In genomic region chr19:45079911-45080469, GRCh38 we compare ENCODE assay signal across 10 cellular contexts. TPM values are rescaled to one million over a fixed set of nuclear protein-coding genes. Genes with fewer than 3 reads are reported as not detected.
DNase-seq lines count a peak whose midpoint lies in the region; ATAC-seq, FAIRE-seq and TF ChIP-seq lines count a peak whose summit lies in the region.
"Had no signal": no experiment of that assay in that cellular context is flagged by ENCODE, and none has a peak within 500 bp of the region (broad histone marks: within the 10 kb centered on the region; RNA-seq: fewer than 3 reads in every experiment).

No MANE protein-coding gene starts in this region.

- H3K4me3 ChIP-seq in heart left ventricle (peak overlapping the region; percentile 81 to 100 (median 94)), body of pancreas (peak overlapping the region; percentile 68 to 92), mesenchymal stem cell (ENCODE audit: insufficient read depth in 1 of 2, low read depth in 1 of 2, low read length in 2 of 2) (peak overlapping the region; percentile 79 to 99), uterus (peak overlapping the region; percentile 78 to 96)

- H2BK15ac ChIP-seq in mesenchymal stem cell (ENCODE audit: low read depth, poor library complexity, severe bottlenecking), result no peak overlapping the region

- H3K79me1 ChIP-seq in mesenchymal stem cell (replicated peaks; ENCODE audit: low read length, poor library complexity, severe bottlenecking), result peaks cover 20% of the 10 kb centered on the region

- no peak overlapping the region for H2BK120ac ChIP-seq in mesenchymal stem cell (ENCODE audit: low read depth, low read length)

- H3K23ac ChIP-seq in mesenchymal stem cell (ENCODE audit: low read length in 2 of 2), result peak overlapping the region in 1 of 2 experiments; percentile 59

- H4K91ac ChIP-seq in mesenchymal stem cell (ENCODE audit: low read length), result no peak overlapping the region

- H2BK12ac ChIP-seq in mesenchymal stem cell (ENCODE audit: low read length in 2 of 2), result no peak overlapping the region

- H2AK5ac ChIP-seq in mesenchymal stem cell (ENCODE audit: low read length, severe bottlenecking), result peak overlapping the region; percentile 8

- H3K14ac ChIP-seq in mesenchymal stem cell (ENCODE audit: low read length in 2 of 2), result no peak overlapping the region

- intact Hi-C loops in heart left ventricle (cut with DNase I), result loop anchor here in 3 of 10 donors (1.0 to 5.0 kb wide), 4 partner anchors 11 to 97 kb away; partner anchors contain the start of genes PPP1R37 (in 2 of the 3), BLOC1S3 (in 1 of the 3), CLASRP (in 1 of the 3) and TRAPPC6A (in 1 of the 3)
- intact Hi-C loops in left ventricle myocardium superior (cut with micrococcal nuclease), result no loop called here
- intact Hi-C loops in body of pancreas (cut with DNase I), result no loop called here
- intact Hi-C loops in uterus (cut with DNase I; ENCODE audit: low total_unique reads), result loop anchor here (2.0 kb wide), 1 partner anchor 41 kb away; the partner anchor contains the start of gene CLASRP

- no peak for ATAC-seq in heart left ventricle
- no peak for ATAC-seq in left ventricle myocardium superior
- ATAC-seq in body of pancreas, result no peak
- no peak for ATAC-seq in GM18870 (IDR thresholded peaks at IDR 0.05; ENCODE audit: unreplicated experiment)

- H3K27me3 ChIP-seq in heart left ventricle, result no peaks in the 10 kb centered on the region
- H3K27me3 ChIP-seq in body of pancreas, result no peaks in the 10 kb centered on the region
- no peaks in the 10 kb centered on the region for H3K27me3 ChIP-seq in mesenchymal stem cell (ENCODE audit: control insufficient read depth in 1 of 2, insufficient read depth in 1 of 2, low read length in 2 of 2)
- no peaks in the 10 kb centered on the region for H3K27me3 ChIP-seq in uterus

- TF ChIP-seq POLR2A in heart left ventricle (IDR thresholded peaks at IDR 0.05) (no peak), body of pancreas (IDR thresholded peaks at IDR 0.05) (no peak), uterus (IDR thresholded peaks at IDR 0.05) (no peak), GM12892 (IDR thresholded peaks at IDR 0.05; ENCODE audit: low read depth, low read length) (no peak)

- peak overlapping the region; percentile 67 for H3K4me2 ChIP-seq in mesenchymal stem cell (ENCODE audit: low read length, poor library complexity, severe bottlenecking)

- H3K18ac ChIP-seq in mesenchymal stem cell (ENCODE audit: low read depth in 1 of 2, low read length in 2 of 2), result peak overlapping the region in 1 of 2 experiments; percentile 98

- H3K4me1 ChIP-seq in heart left ventricle (peaks cover 6 to 45% (median 28%) of the 10 kb centered on the region in 12 donors), body of pancreas (peaks cover 38% of the 10 kb centered on the region), mesenchymal stem cell (ENCODE audit: control insufficient read depth, insufficient read depth, low read depth, low read length) (peaks cover 28% of the 10 kb centered on the region), uterus (peaks cover 0 to 4% of the 10 kb centered on the region in 2 donors)

- H2BK5ac ChIP-seq in mesenchymal stem cell (ENCODE audit: low read depth, low read length, poor library complexity, severe bottlenecking), result no peak overlapping the region

- FAIRE-seq in GM12892 (lab: Jason Lieb, UNC), result no peak

- H4K8ac ChIP-seq in mesenchymal stem cell (ENCODE audit: low read length), result no peak overlapping the region

- WGBS in heart left ventricle, 4 donors, result 36 to 39% (median 38%) methylated on average over 9 of the region's 9 CpGs
- WGBS in body of pancreas, 2 donors, result 31 to 41% methylated on average over 8 to 9 of the region's 9 CpGs
- 34% methylated on average over 9 of the region's 9 CpGs for WGBS in mesenchymal stem cell

- H3K36me3 ChIP-seq in heart left ventricle, result peaks cover 0 to 16% (median 13%) of the 10 kb centered on the region in 9 donors
- no peaks in the 10 kb centered on the region for H3K36me3 ChIP-seq in body of pancreas (replicated peaks in 1 of 2; ENCODE audit: insufficient read depth in 1 of 2, low read depth in 2 of 2)
- H3K36me3 ChIP-seq in mesenchymal stem cell (ENCODE audit: control insufficient read depth in 1 of 2, insufficient read depth in 2 of 2, low read depth in 1 of 2, low read length in 2 of 2), result peaks cover 13 to 14% of the 10 kb centered on the region in 2 experiments
- H3K36me3 ChIP-seq in uterus, result no peaks in the 10 kb centered on the region

- H3K9me3 ChIP-seq in heart left ventricle, result no peaks in the 10 kb centered on the region
- H3K9me3 ChIP-seq in body of pancreas, result no peaks in the 10 kb centered on the region
- H3K9me3 ChIP-seq in mesenchymal stem cell (ENCODE audit: control insufficient read depth, low read length), result no peaks in the 10 kb centered on the region
- H3K9me3 ChIP-seq in uterus, result no peaks in the 10 kb centered on the region

- DNase-seq in heart left ventricle (peak in 1 of 5 donors; percentile 46), left ventricle myocardium superior (no peak), body of pancreas (no peak), mesenchymal stem cell (no peak), uterus (no peak), GM12892 (ENCODE audit: insufficient read length) (no peak), AML-193 (lab: John Stamatoyannopoulos, UW) (no peak)
- DNase-seq: foreskin melanocyte, NCI-H1417 treated with DMSO at 0.1 percent for 48 hours had no signal

- H3K27ac ChIP-seq in heart left ventricle (peak overlapping the region in 6 of 12 donors; percentile 69 to 87 (median 84)), body of pancreas (peak overlapping the region in 3 of 4 donors; percentile 58 to 84 (median 70)), mesenchymal stem cell (ENCODE audit: low read length, poor library complexity, severe bottlenecking) (no peak overlapping the region), uterus (no peak overlapping the region)

- peak overlapping the region; percentile 75 for H2AFZ ChIP-seq in mesenchymal stem cell (ENCODE audit: low read depth, low read length)

- peak overlapping the region; percentile 97 for H3K9ac ChIP-seq in mesenchymal stem cell (ENCODE audit: low read length)

- no peak for TF ChIP-seq CTCF in heart left ventricle (IDR thresholded peaks at IDR 0.05)
- no peak for TF ChIP-seq CTCF in body of pancreas (IDR thresholded peaks at IDR 0.05)
- no peak for TF ChIP-seq CTCF in uterus (IDR thresholded peaks at IDR 0.05)

- peak overlapping the region in 1 of 2 experiments; percentile 81 for H3K4ac ChIP-seq in mesenchymal stem cell (ENCODE audit: low read depth in 1 of 2, low read length in 2 of 2)

RNA-seq across cellular contexts. Expression of gene GEMIN7, which starts 0.9 kb away (rescaled TPM):
- total RNA-seq in heart left ventricle (10 to 100 TPM; 11.4 to 22.0 (median 17.0) TPM), left ventricle myocardium superior (14.4 TPM), body of pancreas (10 to 100 TPM; 15.8 to 19.5 TPM), uterus (10 to 100 TPM in 3 of 4 donors, 1 to 10 TPM in 1; 3.5 to 18.4 (median 13.7) TPM)
- 10 to 100 TPM; 25.0 to 40.8 TPM for polyA plus RNA-seq in heart left ventricle
- polyA plus RNA-seq in mesenchymal stem cell (2013, experiment 1 of 2), result 24.6 TPM
- polyA plus RNA-seq in mesenchymal stem cell (2013, experiment 2 of 2), result 24.3 TPM
- 44.3 TPM for polyA plus RNA-seq in GM12892 (2012; ENCODE audit: missing spikeins)

RNA-seq across cellular contexts. Expression of gene ZNF296, which starts 3.7 kb away (rescaled TPM):
- 1 to 10 TPM in 1 of 9 donors, under 1 TPM in 6, not detected in 2; 0.16 to 1.2 (median 0.36) TPM for total RNA-seq in heart left ventricle
- under 1 TPM; 0.19 to 0.46 TPM for polyA plus RNA-seq in heart left ventricle
- total RNA-seq in left ventricle myocardium superior, result 0.20 TPM
- under 1 TPM in 1 of 2 donors, not detected in 1; 0.26 TPM for total RNA-seq in body of pancreas
- 0.58 TPM for polyA plus RNA-seq in mesenchymal stem cell (2013, experiment 1 of 2)
- polyA plus RNA-seq in mesenchymal stem cell (2013, experiment 2 of 2), result 0.56 TPM
- total RNA-seq in uterus, result under 1 TPM in 1 of 4 donors, not detected in 3; 0.27 TPM
- polyA plus RNA-seq in GM12892 (2012; ENCODE audit: missing spikeins), result 0.68 TPM

RNA-seq across cellular contexts. Expression of gene PPP1R37, which starts 13.0 kb away (rescaled TPM):
- total RNA-seq in heart left ventricle (10 to 100 TPM; 16.0 to 33.7 (median 17.1) TPM), left ventricle myocardium superior (16.0 TPM), body of pancreas (10 to 100 TPM; 16.6 to 49.8 TPM), uterus (10 to 100 TPM in 3 of 4 donors, 1 to 10 TPM in 1; 6.7 to 43.8 (median 24.4) TPM)
- 10 to 100 TPM; 24.0 to 27.9 TPM for polyA plus RNA-seq in heart left ventricle
- polyA plus RNA-seq in mesenchymal stem cell (2013, experiment 1 of 2), result 20.4 TPM
- polyA plus RNA-seq in mesenchymal stem cell (2013, experiment 2 of 2), result 21.8 TPM
- polyA plus RNA-seq in GM12892 (2012; ENCODE audit: missing spikeins), result 6.2 TPM

RNA-seq across cellular contexts. Expression of gene CLASRP, which starts 41.1 kb away (rescaled TPM):
- total RNA-seq in heart left ventricle (10 to 100 TPM; 26.0 to 68.2 (median 32.4) TPM), left ventricle myocardium superior (33.9 TPM), body of pancreas (10 to 100 TPM; 40.2 to 64.9 TPM), uterus (100 to 1,000 TPM in 1 of 4 donors, 10 to 100 TPM in 3; 36.6 to 107 (median 73.9) TPM)
- polyA plus RNA-seq in heart left ventricle, result 10 to 100 TPM; 25.8 to 47.5 TPM
- polyA plus RNA-seq in mesenchymal stem cell (2013, experiment 1 of 2), result 22.8 TPM
- 21.7 TPM for polyA plus RNA-seq in mesenchymal stem cell (2013, experiment 2 of 2)
- 63.6 TPM for polyA plus RNA-seq in GM12892 (2012; ENCODE audit: missing spikeins)

Comparison
In these comparisons a context has a peak if more than half of its experiments do, and no peak if none do; other contexts are left out.
1. H3K27ac ChIP-seq: peak in body of pancreas (3 of 4); none in mesenchymal stem cell (single experiment) and uterus (0 of 2).
2. Peak in every context shown above with its lines, with median percentiles within 50 percentile points of each other: H3K4me3 ChIP-seq.